ENCODE assay signal across 22 cellular contexts in genomic region chr11:71102251-71102995, GRCh38.
"Had no signal": no experiment of that assay in that cellular context is flagged by ENCODE, and none has a peak within 500 bp of the region (broad histone marks: within the 10 kb centered on the region; RNA-seq: fewer than 3 reads in every experiment).

No MANE protein-coding gene starts in this region.

- FAIRE-seq: astrocyte, endothelial cell of umbilical vein, keratinocyte had no signal

- H3K4me3 ChIP-seq: gastroesophageal sphincter, hepatocyte, ovary, tibial nerve had no signal

- DNase-seq: activated CD4-positive, alpha-beta T cell treated with anti-CD3 and anti-CD28 coated beads for 1 hour; activated CD8-positive, alpha-beta memory T cell treated with anti-CD3 and anti-CD28 coated beads, Interleukin-2, amount 10 ng/mL, durations not matched to agents 7 days and 5 days; activated CD8-positive, alpha-beta T cell treated with anti-CD3 and anti-CD28 coated beads, Interleukin-2, amount 10 ng/mL, durations not matched to agents 7 days and 5 days; activated naive CD4-positive, alpha-beta T cell treated with Interleukin-2 at 50 U/mL for 16 hours; activated T-cell treated with anti-CD3 and anti-CD28 coated beads, Interleukin-2, amount 50 U/mL, for 48 hours; central memory CD4-positive, alpha-beta T cell; left cardiac atrium; left ventricle myocardium superior; naive B cell; nephron progenitor cell; ovary; right cardiac atrium; stimulated activated CD4-positive, alpha-beta T cell treated with anti-CD3 and anti-CD28 coated beads, Interleukin-2, amount 100 ng/mL, for 48 hours; stimulated activated naive CD4-positive, alpha-beta T cell treated with Interleukin-2 at 50 U/mL for 16 hours; T-helper 17 cell had no signal

- H3K27me3 ChIP-seq: hepatocyte, ovary, tibial nerve had no signal

- H3K27ac ChIP-seq: gastroesophageal sphincter, hepatocyte, ovary, tibial nerve had no signal

- ATAC-seq: activated CD8-positive, alpha-beta memory T cell treated with anti-CD3 and anti-CD28 coated beads, Interleukin-2, amount 10 ng/mL, durations not matched to agents 7 days and 5 days; activated CD8-positive, alpha-beta T cell treated with anti-CD3 and anti-CD28 coated beads, Interleukin-2, amount 10 ng/mL, durations not matched to agents 7 days and 5 days; left cardiac atrium; left ventricle myocardium superior; T-helper 17 cell; WTC11 had no signal

- H3K4me1 ChIP-seq: gastroesophageal sphincter, tibial nerve had no signal

- H3K36me3 ChIP-seq: gastroesophageal sphincter, ovary, tibial nerve had no signal

- H3K9me3 ChIP-seq: gastroesophageal sphincter, ovary, tibial nerve had no signal
